In genomic region chr14:39203659-39204606, GRCh38 we compare ENCODE assay signal across 1 cellular context.
TF ChIP-seq lines count a peak whose summit lies in the region.

No MANE protein-coding gene starts in this region.

TF ChIP-seq in GM23338, 12 proteins besides CTCF, POLR2A, EP300 and RAD21:
- TF ChIP-seq NANOG (IDR thresholded peaks at IDR 0.05; ENCODE audit: borderline replicate concordance) = no peak
- TF ChIP-seq POLR2AphosphoS5 (IDR thresholded peaks at IDR 0.05; ENCODE audit: low read depth) = no peak
- no peak for TF ChIP-seq ETS1 (IDR thresholded peaks at IDR 0.05)
- no peak for TF ChIP-seq CREB1 (CRISPR knock-in tag; IDR thresholded peaks at IDR 0.05; ENCODE audit: low read depth)
- TF ChIP-seq STAT1 (IDR thresholded peaks at IDR 0.05; ENCODE audit: unreplicated experiment) = no peak
- TF ChIP-seq EZH2phosphoT487 (IDR thresholded peaks at IDR 0.05; ENCODE audit: unreplicated experiment) = no peak
- TF ChIP-seq ZNF462 (CRISPR knock-in tag; IDR thresholded peaks at IDR 0.05) = no peak
- TF ChIP-seq ZNF331 (CRISPR knock-in tag; IDR thresholded peaks at IDR 0.05; ENCODE audit: low read depth) = no peak
- no peak for TF ChIP-seq EZH2 (IDR thresholded peaks at IDR 0.05; ENCODE audit: low read depth, unreplicated experiment)
- no peak for TF ChIP-seq ZNF114 (CRISPR knock-in tag; IDR thresholded peaks at IDR 0.05)
- no peak for TF ChIP-seq JUNB (IDR thresholded peaks at IDR 0.05; ENCODE audit: unreplicated experiment)
- TF ChIP-seq REST (IDR thresholded peaks at IDR 0.05; ENCODE audit: unreplicated experiment) = no peak
